Comparison of ENCODE assay signal across 9 cellular contexts in genomic region chr10:95784279-95784913, GRCh38.
DNase-seq lines count a peak whose midpoint lies in the region; ATAC-seq and TF ChIP-seq lines count a peak whose summit lies in the region.
"Had no signal": no experiment of that assay in that cellular context is flagged by ENCODE, and none has a peak within 500 bp of the region (broad histone marks: within the 10 kb centered on the region; RNA-seq: fewer than 3 reads in every experiment).

No MANE protein-coding gene starts in this region.

- DNase-seq in GM12865 (ENCODE audit: low read depth) (peak; percentile 65), AG20443 (ENCODE audit: low spot score) (no peak), HCEC 1CT (no peak), foreskin melanocyte (no peak)
- no peak for DNase-seq in activated naive CD8-positive, alpha-beta T cell treated with anti-CD3 and anti-CD28 coated beads, Interleukin-2, amount 50 U/mL, for 24 hours
- DNase-seq: DND-41 had no signal

- H3K36me3 Mint-ChIP-seq in activated naive CD8-positive, alpha-beta T cell treated with anti-CD3 and anti-CD28 coated beads, Interleukin-2, amount 50 U/mL, for 24 hours (ENCODE audit: low read depth) = no peaks in the 10 kb centered on the region

- no peak for TF ChIP-seq CTCF in GM12865 (IDR thresholded peaks at IDR 0.05; ENCODE audit: insufficient read depth, low read depth, low read length, missing control alignments)

- H3K27ac Mint-ChIP-seq in activated naive CD8-positive, alpha-beta T cell treated with anti-CD3 and anti-CD28 coated beads, Interleukin-2, amount 50 U/mL, for 24 hours = peak overlapping the region; percentile 43

- TF ChIP-seq POLR2A in GM19193 (IDR thresholded peaks at IDR 0.05; ENCODE audit: extremely low read depth, insufficient read depth, insufficient read length) = peak; percentile 18

- ATAC-seq in HG03060 (IDR thresholded peaks at IDR 0.05; ENCODE audit: low read depth, unreplicated experiment) (peak; percentile 9), HG02610 (IDR thresholded peaks at IDR 0.05; ENCODE audit: unreplicated experiment) (no peak)
- no peak for ATAC-seq in activated naive CD8-positive, alpha-beta T cell treated with anti-CD3 and anti-CD28 coated beads, Interleukin-2, amount 50 U/mL, for 24 hours

- H3K27me3 Mint-ChIP-seq in activated naive CD8-positive, alpha-beta T cell treated with anti-CD3 and anti-CD28 coated beads, Interleukin-2, amount 50 U/mL, for 24 hours = peaks cover 10% of the 10 kb centered on the region

- peak overlapping the region; percentile 48 for H3K4me3 ChIP-seq in GM12865 (ENCODE audit: low read depth, low read length)

- no peaks in the 10 kb centered on the region for H3K9me3 Mint-ChIP-seq in activated naive CD8-positive, alpha-beta T cell treated with anti-CD3 and anti-CD28 coated beads, Interleukin-2, amount 50 U/mL, for 24 hours

- H3K4me1 Mint-ChIP-seq in activated naive CD8-positive, alpha-beta T cell treated with anti-CD3 and anti-CD28 coated beads, Interleukin-2, amount 50 U/mL, for 24 hours = peaks cover 22% of the 10 kb centered on the region

- H3K4me3 Mint-ChIP-seq in activated naive CD8-positive, alpha-beta T cell treated with anti-CD3 and anti-CD28 coated beads, Interleukin-2, amount 50 U/mL, for 24 hours = no peak overlapping the region
